In genomic region chr22:48825802-48826520, GRCh38 we compare ENCODE assay signal across 19 cellular contexts.
DNase-seq lines count a peak whose midpoint lies in the region; ATAC-seq and TF ChIP-seq lines count a peak whose summit lies in the region.
"Had no signal": no experiment of that assay in that cellular context is flagged by ENCODE, and none has a peak within 500 bp of the region (broad histone marks: within the 10 kb centered on the region; RNA-seq: fewer than 3 reads in every experiment).

No MANE protein-coding gene starts in this region.

- no peaks in the 10 kb centered on the region for H3K36me3 Mint-ChIP-seq in activated T-cell treated with anti-CD3 and anti-CD28 coated beads, Interleukin-2, amount 50 U/mL, for 24 hours (ENCODE audit: low read depth)

- DNase-seq in activated T-cell treated with anti-CD3 and anti-CD28 coated beads, Interleukin-2, amount 50 U/mL, for 24 hours = peak; percentile 26
- no peak for DNase-seq in activated T-cell treated with anti-CD3 and anti-CD28 coated beads, Interleukin-2, amount 50 U/mL, for 48 hours
- peak in 1 of 61 donors; percentile 60 for DNase-seq in caudate nucleus (lab: John Stamatoyannopoulos, UW)
- peak; percentile 78 for DNase-seq in mesenteric fat pad (ENCODE audit: low spot score)
- DNase-seq in upper lobe of right lung = peak; percentile 57
- no peak for DNase-seq in medulla oblongata (ENCODE audit: extremely low spot score)
- DNase-seq: GM23248, HCEC 1CT, NCI-H1048, NCI-H1417 treated with DMSO at 0.1 percent for 48 hours, NCI-H187, NCI-H526, SJCRH30 had no signal

- H3K9me3 ChIP-seq in upper lobe of right lung = no peaks in the 10 kb centered on the region
- H3K9me3 ChIP-seq: MG63, SJCRH30 had no signal

- peaks cover 33% of the 10 kb centered on the region for H3K27me3 Mint-ChIP-seq in activated T-cell treated with anti-CD3 and anti-CD28 coated beads, Interleukin-2, amount 50 U/mL, for 24 hours

- H3K36me3 ChIP-seq in upper lobe of right lung = no peaks in the 10 kb centered on the region
- H3K36me3 ChIP-seq: MG63, SJCRH30 had no signal

- H3K27ac Mint-ChIP-seq in activated T-cell treated with anti-CD3 and anti-CD28 coated beads, Interleukin-2, amount 50 U/mL, for 24 hours = no peak overlapping the region

- H3K27me3 ChIP-seq in upper lobe of right lung = peaks cover 31% of the 10 kb centered on the region
- H3K27me3 ChIP-seq: MG63 had no signal

- H3K27ac ChIP-seq in caudate nucleus (ENCODE audit: low read depth, low read length) (peak overlapping the region; percentile 11), upper lobe of right lung (no peak overlapping the region)
- H3K27ac ChIP-seq: C4-2B, GM23248, HL-60, SJCRH30 had no signal

- no peak for ATAC-seq in upper lobe of right lung
- no peak for ATAC-seq in HG03045 (IDR thresholded peaks at IDR 0.05; ENCODE audit: unreplicated experiment)
- ATAC-seq: HepG2, K562 had no signal

- no peaks in the 10 kb centered on the region for H3K4me1 Mint-ChIP-seq in activated T-cell treated with anti-CD3 and anti-CD28 coated beads, Interleukin-2, amount 50 U/mL, for 24 hours (ENCODE audit: low read depth)

- H3K4me3 ChIP-seq in upper lobe of right lung = no peak overlapping the region
- H3K4me3 ChIP-seq: GM23248, K562, MG63, SJCRH30 had no signal

- TF ChIP-seq CTCF in upper lobe of right lung (IDR thresholded peaks at IDR 0.05) = no peak

- H3K4me1 ChIP-seq in upper lobe of right lung = no peaks in the 10 kb centered on the region
- H3K4me1 ChIP-seq: SJCRH30 had no signal

- no peak overlapping the region for H3K4me3 Mint-ChIP-seq in activated T-cell treated with anti-CD3 and anti-CD28 coated beads, Interleukin-2, amount 50 U/mL, for 24 hours

- intact Hi-C loops in upper lobe of right lung (cut with DNase I) = no loop called here

- no peaks in the 10 kb centered on the region for H3K9me3 Mint-ChIP-seq in activated T-cell treated with anti-CD3 and anti-CD28 coated beads, Interleukin-2, amount 50 U/mL, for 24 hours

Comparison
In these comparisons a context has a peak if more than half of its experiments do, and no peak if none do; other contexts are left out.
1. DNase-seq: peak in activated T-cell treated with anti-CD3 and anti-CD28 coated beads, Interleukin-2, amount 50 U/mL, for 24 hours (single experiment), mesenteric fat pad (single experiment) and upper lobe of right lung (single experiment); none in activated T-cell treated with anti-CD3 and anti-CD28 coated beads, Interleukin-2, amount 50 U/mL, for 48 hours (0 of 2) and medulla oblongata (single experiment).